ENCODE assay signal across 1 cellular context in the genomic region with DNA sequence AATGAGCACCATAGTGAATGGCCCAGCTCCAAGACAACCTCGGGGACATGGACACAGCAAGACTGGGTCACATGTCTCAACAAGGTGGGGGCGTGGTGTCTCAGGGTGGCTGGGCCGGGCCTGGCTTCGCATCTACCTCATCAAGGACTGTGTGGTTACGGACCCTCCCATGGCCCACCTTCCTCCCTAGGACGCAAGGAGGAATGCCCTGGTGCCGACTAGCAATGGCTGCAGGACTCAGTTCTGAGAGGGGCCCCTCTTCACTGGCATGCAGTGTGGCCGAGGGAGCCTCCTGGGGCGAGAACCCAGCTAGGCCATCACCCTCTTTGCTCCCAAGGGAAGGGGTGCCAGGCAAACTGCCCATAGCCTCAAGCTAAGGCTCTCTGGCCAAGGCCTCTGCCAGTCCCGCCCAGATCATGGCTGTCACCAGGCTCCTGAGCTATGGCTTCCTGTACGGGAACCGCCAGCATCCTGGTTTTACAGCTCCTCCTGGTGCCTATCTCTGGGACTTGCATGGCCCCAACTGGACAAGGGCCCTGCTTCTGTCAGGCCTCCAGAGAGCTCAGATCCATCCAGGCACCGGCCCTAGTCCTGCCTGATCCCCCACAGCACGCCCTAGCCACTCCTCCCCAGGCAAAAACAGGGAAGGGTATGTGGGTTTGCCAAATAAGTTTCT.
TF ChIP-seq lines count a peak whose summit lies in the region.

No MANE protein-coding gene starts in this region.

TF ChIP-seq in K562, 482 proteins besides CTCF, POLR2A, EP300 and RAD21 (continued from another document):
- TF ChIP-seq MXI1 (IDR thresholded peaks at IDR 0.05; ENCODE audit: low read depth, low read length) (no peak), SPI1 (IDR thresholded peaks at IDR 0.05; ENCODE audit: borderline replicate concordance, low read depth, low read length) (no peak)
